Comparison of ENCODE assay signal across 8 cellular contexts in the genomic region with DNA sequence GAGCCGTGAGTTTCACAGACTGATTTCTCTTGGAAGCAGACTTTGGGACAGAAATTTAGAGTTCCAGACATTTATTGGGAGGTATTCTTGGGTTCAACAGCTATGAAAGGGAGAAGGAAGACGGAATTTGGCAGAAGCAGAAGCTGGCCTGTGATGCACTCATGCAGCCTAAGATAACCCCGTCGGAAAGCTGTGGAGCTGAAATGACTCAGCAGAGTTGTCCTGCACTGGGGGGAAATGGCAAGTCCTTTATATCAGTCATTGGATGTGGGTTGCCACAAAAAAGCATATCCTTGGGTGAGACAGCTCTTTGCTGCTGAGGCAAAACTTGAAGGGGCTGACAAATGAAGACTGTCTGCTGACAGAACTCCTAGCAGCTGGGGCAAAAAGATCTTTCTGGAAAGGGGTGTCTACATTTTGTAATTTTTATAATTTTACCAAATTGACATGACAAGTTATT. TPM values are rescaled to one million over a fixed set of nuclear protein-coding genes. Genes with fewer than 3 reads are reported as not detected.
DNase-seq lines count a peak whose midpoint lies in the region; ATAC-seq and TF ChIP-seq lines count a peak whose summit lies in the region.

No MANE protein-coding gene starts in this region.

- no peak overlapping the region for H3K27ac Mint-ChIP-seq in CD4-positive, alpha-beta T cell

- H3K27me3 Mint-ChIP-seq in CD4-positive, alpha-beta T cell, result peaks cover 7% of the 10 kb centered on the region

- peak; percentile 25 for ATAC-seq in gastroesophageal sphincter
- ATAC-seq in CD4-positive, alpha-beta T cell (ENCODE audit: poor library complexity), result no peak

- intact Hi-C loops in CD4-positive, alpha-beta T cell (cut with DNase I, micrococcal nuclease), result no loop called here

- H3K4me1 Mint-ChIP-seq in CD4-positive, alpha-beta T cell (ENCODE audit: low read depth), result no peaks in the 10 kb centered on the region

- WGBS in gastroesophageal sphincter (ENCODE audit: low coverage in 1 of 2), 2 donors, result 15 to 59% methylated on average over 4 of the region's 4 CpGs

- no peaks in the 10 kb centered on the region for H3K27me3 ChIP-seq in gastroesophageal sphincter
- H3K27me3 ChIP-seq in CD4-positive, alpha-beta T cell (ENCODE audit: control insufficient read depth, insufficient read depth, low read length), result no peaks in the 10 kb centered on the region

- no peak overlapping the region for H3K4me3 ChIP-seq in gastroesophageal sphincter

- H3K4me1 ChIP-seq in gastroesophageal sphincter, result peaks cover 0 to 10% (median 0%) of the 10 kb centered on the region in 3 donors

- H3K4me3 Mint-ChIP-seq in CD4-positive, alpha-beta T cell, result no peak overlapping the region

- H3K27ac ChIP-seq in gastroesophageal sphincter, result peak overlapping the region in 1 of 4 donors; percentile 29
- no peak overlapping the region for H3K27ac ChIP-seq in CD4-positive, alpha-beta T cell (ENCODE audit: low read depth, low read length)

- CTCF ChIA-PET in CD4-positive, alpha-beta T cell (lab: Charles Lee), result no interaction called here

- TF ChIP-seq CTCF in gastroesophageal sphincter (IDR thresholded peaks at IDR 0.05), result no peak
- TF ChIP-seq CTCF in CD4-positive, alpha-beta T cell (IDR thresholded peaks at IDR 0.05), result no peak

- POLR2A ChIA-PET in CD4-positive, alpha-beta T cell (lab: Charles Lee), result no interaction called here

- no peak for TF ChIP-seq EP300 in gastroesophageal sphincter (IDR thresholded peaks at IDR 0.05)

- no peak for TF ChIP-seq POLR2A in gastroesophageal sphincter (IDR thresholded peaks at IDR 0.05)

- in situ Hi-C loops in ACHN (cut with HindIII; ENCODE audit: low pct_ligation_motif_present, low pct_unique_long_range_greater_than_20kb, low sequenced_read_pairs), result no loop called here

- no peaks in the 10 kb centered on the region for H3K9me3 Mint-ChIP-seq in CD4-positive, alpha-beta T cell

- no peaks in the 10 kb centered on the region for H3K36me3 Mint-ChIP-seq in CD4-positive, alpha-beta T cell (ENCODE audit: low read depth)

- no peaks in the 10 kb centered on the region for H3K36me3 ChIP-seq in gastroesophageal sphincter

- peak; percentile 84 for DNase-seq in AG08395 (ENCODE audit: low spot score)
- DNase-seq in GM19238 (ENCODE audit: insufficient read length, low spot score), result peak; percentile 10
- DNase-seq in SIG-M5 (lab: John Stamatoyannopoulos, UW), result peak; percentile 31
- peak; percentile 15 to 20 for DNase-seq in stimulated activated CD8-positive, alpha-beta memory T cell treated with anti-CD3 and anti-CD28 coated beads, Interleukin-15, amount 100 ng/mL, for 48 hours (ENCODE audit: low read depth in 2 of 2)
- no peak for DNase-seq in NCI-H510A (lab: John Stamatoyannopoulos, UW)
- DNase-seq in ACHN, result no peak
- DNase-seq in CD4-positive, alpha-beta T cell, result no peak

- H3K9me3 ChIP-seq in gastroesophageal sphincter, result no peaks in the 10 kb centered on the region
- no peaks in the 10 kb centered on the region for H3K9me3 ChIP-seq in CD4-positive, alpha-beta T cell (ENCODE audit: control insufficient read depth, low read length)

RNA-seq across cellular contexts. Expression of gene MICU1, which starts 11.5 kb away (rescaled TPM):
- total RNA-seq in gastroesophageal sphincter, result 10 to 100 TPM; 37.5 to 42.2 (median 40.8) TPM
- total RNA-seq in CD4-positive, alpha-beta T cell, result 10 to 100 TPM in 1 of 2 experiments, 1 to 10 TPM in 1; 9.4 to 12.1 TPM

RNA-seq across cellular contexts. Expression of gene MCU, which starts 54.5 kb away (rescaled TPM):
- total RNA-seq in gastroesophageal sphincter, result 10 to 100 TPM; 17.6 to 24.9 (median 20.3) TPM
- 10 to 100 TPM; 10.3 to 12.0 TPM for total RNA-seq in CD4-positive, alpha-beta T cell

Comparison
In these comparisons a context has a peak if more than half of its experiments do, and no peak if none do; other contexts are left out.
1. DNase-seq: peak in AG08395 (single experiment), GM19238 (single experiment), SIG-M5 (single experiment) and stimulated activated CD8-positive, alpha-beta memory T cell treated with anti-CD3 and anti-CD28 coated beads, Interleukin-15, amount 100 ng/mL, for 48 hours (2 of 2); none in NCI-H510A (single experiment), ACHN (single experiment) and CD4-positive, alpha-beta T cell (0 of 10).